In the genomic region with DNA sequence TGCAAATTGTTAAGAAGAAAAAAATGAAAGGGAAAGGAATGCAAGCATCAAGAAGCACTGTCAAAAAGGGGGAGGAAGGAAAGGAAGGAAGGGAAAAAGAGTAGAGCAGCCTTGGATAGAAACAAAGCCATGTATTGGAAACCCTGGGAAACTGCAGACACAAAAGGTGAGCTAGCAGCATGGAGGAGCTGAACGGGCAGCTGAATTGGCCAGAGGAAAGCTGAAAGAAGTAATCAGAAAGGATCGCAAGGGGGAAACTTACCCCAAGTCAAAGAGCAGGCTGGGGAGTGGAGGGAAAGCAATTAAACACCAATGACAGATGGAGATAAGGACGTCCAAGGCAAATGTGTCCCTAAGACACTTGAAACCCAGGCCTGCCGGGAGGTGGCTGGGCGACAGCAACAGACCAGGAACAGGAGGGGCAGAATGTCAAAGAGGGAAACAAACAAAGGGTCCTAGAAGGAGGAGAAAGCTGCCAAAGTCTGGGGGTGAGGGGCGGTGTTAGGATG, we compare ENCODE assay signal across 15 cellular contexts.
DNase-seq lines count a peak whose midpoint lies in the region; ATAC-seq and TF ChIP-seq lines count a peak whose summit lies in the region.
"Had no signal": no experiment of that assay in that cellular context is flagged by ENCODE, and none has a peak within 500 bp of the region (broad histone marks: within the 10 kb centered on the region; RNA-seq: fewer than 3 reads in every experiment).

No MANE protein-coding gene starts in this region.

- no peaks in the 10 kb centered on the region for H3K36me3 Mint-ChIP-seq in endodermal cell (ENCODE audit: low read depth)

- peak overlapping the region; percentile 8 for H3K27ac Mint-ChIP-seq in endodermal cell

- no peaks in the 10 kb centered on the region for H3K4me1 ChIP-seq in endodermal cell (ENCODE audit: control insufficient read depth, insufficient read depth, low read length)
- H3K4me1 ChIP-seq in muscle layer of colon (ENCODE audit: insufficient read depth, low read length): peaks cover 77% of the 10 kb centered on the region
- H3K4me1 ChIP-seq in thyroid gland: peaks cover 55 to 57% of the 10 kb centered on the region in 2 donors
- peaks cover 3 to 53% (median 22%) of the 10 kb centered on the region in 9 donors for H3K4me1 ChIP-seq in heart right ventricle

- H3K9me3 ChIP-seq in endodermal cell (ENCODE audit: control insufficient read depth, low read length) (peaks cover 4% of the 10 kb centered on the region), muscle layer of colon (ENCODE audit: low read length) (no peaks in the 10 kb centered on the region), thyroid gland (no peaks in the 10 kb centered on the region), heart right ventricle (no peaks in the 10 kb centered on the region)
- H3K9me3 ChIP-seq: tibial nerve had no signal

- in situ Hi-C loops in ACHN (cut with HindIII; ENCODE audit: low pct_ligation_motif_present, low pct_unique_long_range_greater_than_20kb, low sequenced_read_pairs): no loop called here

- H3K9ac ChIP-seq in endodermal cell (ENCODE audit: extremely low read depth, low read length, poor library complexity, severe bottlenecking): no peak overlapping the region
- H3K9ac ChIP-seq in muscle layer of colon (ENCODE audit: low read length): peak overlapping the region; percentile 40

- H3K9me3 Mint-ChIP-seq in endodermal cell: peaks cover 2% of the 10 kb centered on the region

- peaks cover 25% of the 10 kb centered on the region for H3K4me1 Mint-ChIP-seq in endodermal cell

- H3K27ac ChIP-seq in endodermal cell (ENCODE audit: low read depth, low read length) (peak overlapping the region; percentile 95), muscle layer of colon (ENCODE audit: low read depth, low read length) (peak overlapping the region; percentile 54), thyroid gland (peak overlapping the region in 2 of 3 donors; percentile 35 to 59), heart right ventricle (no peak overlapping the region)
- H3K27ac ChIP-seq: tibial nerve had no signal

- H3K27me3 ChIP-seq in endodermal cell (ENCODE audit: control insufficient read depth, insufficient read depth, low read length, poor library complexity, severe bottlenecking) (no peaks in the 10 kb centered on the region), muscle layer of colon (ENCODE audit: control insufficient read depth in 1 of 2, insufficient read depth in 2 of 2, low read length in 2 of 2) (no peaks in the 10 kb centered on the region), thyroid gland (no peaks in the 10 kb centered on the region), heart right ventricle (no peaks in the 10 kb centered on the region)
- H3K27me3 ChIP-seq: tibial nerve had no signal

- peak; percentile 4 for DNase-seq in NCI-H69 (lab: John Stamatoyannopoulos, UW)
- no peak for DNase-seq in endodermal cell
- no peak for DNase-seq in thyroid gland
- no peak for DNase-seq in heart right ventricle
- no peak for DNase-seq in ACHN
- no peak for DNase-seq in occipital lobe (lab: John Stamatoyannopoulos, UW)
- DNase-seq: activated CD4-positive, alpha-beta T cell treated with anti-CD3 and anti-CD28 coated beads, Interleukin-2, amount 50 U/mL, for 1 hour; activated T-cell treated with anti-CD3 and anti-CD28 coated beads, Interleukin-2, amount 50 U/mL, for 48 hours; hypothalamus; NCI-H2029; Right ventricle myocardium superior had no signal

- WGBS in endodermal cell (ENCODE audit: insufficient coverage in 1 of 2, insufficient read length in 1 of 2), 2 experiments: 29 to 46% methylated on average over 2 to 6 of the region's 6 CpGs
- 58 to 70% methylated on average over 6 of the region's 6 CpGs for WGBS in thyroid gland, 2 donors
- 60 to 61% methylated on average over 6 of the region's 6 CpGs for WGBS in heart right ventricle, 2 donors

- ATAC-seq in heart right ventricle: no peak
- ATAC-seq: esophagus mucosa had no signal

- H3K4me3 Mint-ChIP-seq in endodermal cell: no peak overlapping the region

- intact Hi-C loops in thyroid gland (cut with DNase I): no loop called here
- intact Hi-C loops in heart right ventricle (cut with DNase I): loop anchor here in 1 of 10 donors (10.0 kb wide), 1 partner anchor 94 kb away; a partner anchor contains a TSS

- H3K27me3 Mint-ChIP-seq in endodermal cell (ENCODE audit: insufficient read depth): peaks cover 5% of the 10 kb centered on the region

- TF ChIP-seq POLR2A in thyroid gland (IDR thresholded peaks at IDR 0.05): no peak

- peaks cover 7% of the 10 kb centered on the region for H3K36me3 ChIP-seq in endodermal cell (ENCODE audit: control insufficient read depth, insufficient read depth, low read length)
- peaks cover 11% of the 10 kb centered on the region for H3K36me3 ChIP-seq in muscle layer of colon (ENCODE audit: insufficient read depth, low read length)
- peaks cover 0 to 3% of the 10 kb centered on the region in 2 donors for H3K36me3 ChIP-seq in thyroid gland
- no peaks in the 10 kb centered on the region for H3K36me3 ChIP-seq in heart right ventricle
- H3K36me3 ChIP-seq: tibial nerve had no signal

- TF ChIP-seq CTCF in endodermal cell (conservative IDR thresholded peaks at IDR 0.05) (no peak), thyroid gland (IDR thresholded peaks at IDR 0.05) (no peak), heart right ventricle (IDR thresholded peaks at IDR 0.05) (no peak)

- H3K4me3 ChIP-seq in endodermal cell (ENCODE audit: low read length) (peak overlapping the region; percentile 18), muscle layer of colon (ENCODE audit: low read depth in 1 of 2, low read length in 2 of 2) (peak overlapping the region in 1 of 2 donors; percentile 33), thyroid gland (replicated peaks in 1 of 3) (no peak overlapping the region), heart right ventricle (no peak overlapping the region)
- H3K4me3 ChIP-seq: lung, tibial nerve had no signal

Comparison
In these comparisons a context has a peak if more than half of its experiments do, and no peak if none do; other contexts are left out.
1. H3K27ac ChIP-seq: peak in endodermal cell (single experiment), muscle layer of colon (single experiment) and thyroid gland (2 of 3); none in heart right ventricle (0 of 10).